ENCODE assay signal across 12 cellular contexts in the genomic region with DNA sequence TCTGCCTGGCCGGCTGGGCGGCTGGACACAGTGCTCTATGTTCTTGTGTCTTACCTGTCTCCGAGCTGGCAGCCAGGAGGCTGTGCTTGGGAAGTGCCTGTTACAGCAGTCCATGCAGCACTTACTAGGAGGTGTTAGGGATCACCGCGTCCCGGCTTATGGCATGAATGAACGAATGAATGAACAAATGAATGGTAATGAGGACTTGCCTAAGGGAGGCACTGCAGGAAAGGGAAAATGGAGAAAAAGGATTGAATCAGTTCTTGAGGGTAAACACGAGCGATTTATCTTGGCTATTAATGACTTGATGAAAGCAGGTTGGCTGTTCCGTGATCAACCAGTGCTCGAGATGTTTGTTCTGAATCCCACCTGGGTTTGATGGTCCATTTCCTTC. TPM values are rescaled to one million over a fixed set of nuclear protein-coding genes. Genes with fewer than 3 reads are reported as not detected.
DNase-seq lines count a peak whose midpoint lies in the region; ATAC-seq, FAIRE-seq and TF ChIP-seq lines count a peak whose summit lies in the region.
"Had no signal": no experiment of that assay in that cellular context is flagged by ENCODE, and none has a peak within 500 bp of the region (broad histone marks: within the 10 kb centered on the region; RNA-seq: fewer than 3 reads in every experiment).

No MANE protein-coding gene starts in this region.

- peak overlapping the region; percentile 2 to 55 (median 32); a peak in 5 of 7 replicates for H3K27ac Mint-ChIP-seq in H9
- peak overlapping the region; percentile 86 for H3K27ac Mint-ChIP-seq in astrocyte (ENCODE audit: unreplicated experiment)
- peak overlapping the region; percentile 76 to 93 (median 90) for H3K27ac Mint-ChIP-seq in naive thymus-derived CD4-positive, alpha-beta T cell

- ATAC-seq in naive thymus-derived CD4-positive, alpha-beta T cell, result no peak
- ATAC-seq in GM21390 (IDR thresholded peaks at IDR 0.05; ENCODE audit: unreplicated experiment), result no peak

- H2BK12ac ChIP-seq in H9 (ENCODE audit: insufficient read length, low read depth, low read length), result no peak overlapping the region

- peaks cover 3% of the 10 kb centered on the region for H3K79me1 ChIP-seq in H9 (ENCODE audit: insufficient read depth, low read depth, low read length, poor library complexity, severe bottlenecking)

- no peak overlapping the region for H4K91ac ChIP-seq in H9 (ENCODE audit: insufficient read length, low read depth, low read length)

- H3K23me2 ChIP-seq in H9 (ENCODE audit: insufficient read length, low read depth, low read length, poor library complexity, severe bottlenecking), result no peaks in the 10 kb centered on the region

- H3K14ac ChIP-seq in H9 (ENCODE audit: insufficient read depth, low read length), result no peak overlapping the region

- TF ChIP-seq CTCF in AG04450 (IDR thresholded peaks at IDR 0.05; ENCODE audit: low read depth, low read length), result no peak
- no peak for TF ChIP-seq CTCF in H9 (conservative IDR thresholded peaks at IDR 0.05)
- no peak for TF ChIP-seq CTCF in astrocyte (IDR thresholded peaks at IDR 0.05; ENCODE audit: insufficient read depth, low read depth, low read length)

- POLR2A ChIA-PET in AG04450 (lab: Yijun Ruan, JAX), result no interaction called here
- POLR2A ChIA-PET in naive thymus-derived CD4-positive, alpha-beta T cell (lab: Charles Lee), result interaction anchor here (0.6 to 6.0 kb wide), 8 partner anchors 9 to 210 kb away, joined by 3 to 62 read pairs (median 10); a partner anchor contains a TSS

- H3K27ac ChIP-seq in AG04450 (ENCODE audit: low read depth, low read length), result peak overlapping the region; percentile 98
- H3K27ac ChIP-seq in H9 (ENCODE audit: insufficient read length, low read depth, low read length), result no peak overlapping the region
- no peak overlapping the region for H3K27ac ChIP-seq in astrocyte (ENCODE audit: low read depth, low read length)
- peak overlapping the region; percentile 61 for H3K27ac ChIP-seq in naive thymus-derived CD4-positive, alpha-beta T cell (ENCODE audit: low read depth, low read length)
- H3K27ac ChIP-seq: C4-2B had no signal

- H3K27me3 Mint-ChIP-seq in H9 (ENCODE audit: low read depth) (no peaks in the 10 kb centered on the region), astrocyte (ENCODE audit: low read depth, unreplicated experiment) (no peaks in the 10 kb centered on the region)
- no peaks in the 10 kb centered on the region for H3K27me3 Mint-ChIP-seq in naive thymus-derived CD4-positive, alpha-beta T cell

- H2AFZ ChIP-seq in H9 (ENCODE audit: low read length) (no peak overlapping the region), astrocyte (ENCODE audit: low read depth, low read length) (no peak overlapping the region)

- DNase-seq in AG04450 (ENCODE audit: low read depth, low spot score) (no peak), H9 (no peak), astrocyte (ENCODE audit: low read depth) (no peak), amniotic stem cell (lab: John Stamatoyannopoulos, UW) (no peak), putamen (ENCODE audit: low spot score) (no peak)
- no peak for DNase-seq in naive thymus-derived CD4-positive, alpha-beta T cell
- no peak for DNase-seq in activated effector memory CD4-positive, alpha-beta T cell treated with anti-CD3 and anti-CD28 coated beads, Interleukin-2, amount 50 U/mL, for 16 hours
- DNase-seq: cerebellar nuclear complex, NCI-H226 had no signal

- no peak overlapping the region for H2BK20ac ChIP-seq in H9 (ENCODE audit: low read depth, low read length, poor library complexity, severe bottlenecking)

- no peak overlapping the region for H3K4me2 ChIP-seq in H9 (ENCODE audit: insufficient read depth, insufficient read length, low read length)
- H3K4me2 ChIP-seq in astrocyte (ENCODE audit: low read length), result no peak overlapping the region

- H3K4me1 Mint-ChIP-seq in H9, result peaks cover 75 to 77% of the 10 kb centered on the region in 2 experiments
- H3K4me1 Mint-ChIP-seq in astrocyte (ENCODE audit: low read depth, unreplicated experiment), result peaks cover 48% of the 10 kb centered on the region
- peaks cover 54 to 91% (median 77%) of the 10 kb centered on the region in 7 donors for H3K4me1 Mint-ChIP-seq in naive thymus-derived CD4-positive, alpha-beta T cell

- no peak overlapping the region for H3K9ac ChIP-seq in H9 (ENCODE audit: extremely low read depth, insufficient read length, low read length)
- no peak overlapping the region for H3K9ac ChIP-seq in astrocyte (ENCODE audit: low read length)

- H4K5ac ChIP-seq in H9 (ENCODE audit: insufficient read length, low read depth, low read length), result no peak overlapping the region

- H3K4me3 Mint-ChIP-seq in H9 (peak overlapping the region in 1 of 2 experiments; percentile 16; a peak in 1 of 5 replicates), astrocyte (ENCODE audit: unreplicated experiment) (no peak overlapping the region)
- peak overlapping the region; percentile 17 to 91 (median 65) for H3K4me3 Mint-ChIP-seq in naive thymus-derived CD4-positive, alpha-beta T cell

- H3K36me3 Mint-ChIP-seq in H9 (ENCODE audit: insufficient read depth in 1 of 3, low read depth in 3 of 3), result peaks cover 2 to 4% (median 2%) of the 10 kb centered on the region in 3 experiments; a peak in 3 of 7 replicates
- peaks cover 1% of the 10 kb centered on the region for H3K36me3 Mint-ChIP-seq in astrocyte (ENCODE audit: low read depth, unreplicated experiment)
- peaks cover 6 to 20% (median 8%) of the 10 kb centered on the region in 5 donors for H3K36me3 Mint-ChIP-seq in naive thymus-derived CD4-positive, alpha-beta T cell

- CTCF ChIA-PET in AG04450 (lab: Charles Lee), result no interaction called here
- CTCF ChIA-PET in naive thymus-derived CD4-positive, alpha-beta T cell (lab: Charles Lee), result interaction anchor here (0.6 to 2.2 kb wide), 4 partner anchors 13 to 34 kb away, joined by 3 to 8 read pairs (median 4); no protein-coding TSS in a partner anchor

- peaks cover 22% of the 10 kb centered on the region; the same call in 1 of the 2 replicates for H3K4me1 ChIP-seq in H9 (ENCODE audit: insufficient read depth, low read length)
- peaks cover 22% of the 10 kb centered on the region for H3K4me1 ChIP-seq in astrocyte (ENCODE audit: insufficient read depth, low read length)
- H3K4me1 ChIP-seq in naive thymus-derived CD4-positive, alpha-beta T cell (ENCODE audit: control insufficient read depth in 2 of 2, insufficient read depth in 2 of 2, low read length in 2 of 2), result peaks cover 46 to 51% of the 10 kb centered on the region in 2 donors

- H3K9me3 Mint-ChIP-seq in H9 (no peaks in the 10 kb centered on the region; a peak in 1 of 5 replicates), astrocyte (ENCODE audit: unreplicated experiment) (peaks cover 1% of the 10 kb centered on the region)
- H3K9me3 Mint-ChIP-seq in naive thymus-derived CD4-positive, alpha-beta T cell, result no peaks in the 10 kb centered on the region

- no peaks in the 10 kb centered on the region for H3K36me3 ChIP-seq in astrocyte (ENCODE audit: insufficient read depth, low read length)
- peaks cover 0 to 12% (median 0%) of the 10 kb centered on the region in 3 experiments for H3K36me3 ChIP-seq in naive thymus-derived CD4-positive, alpha-beta T cell (ENCODE audit: control insufficient read depth in 2 of 3, insufficient read depth in 3 of 3, low read length in 3 of 3)

- H3K27me3 ChIP-seq in AG04450 (ENCODE audit: control insufficient read depth, insufficient read depth, low read length), result no peaks in the 10 kb centered on the region
- H3K27me3 ChIP-seq in H9 (ENCODE audit: insufficient read depth, low read length), result no peaks in the 10 kb centered on the region
- H3K27me3 ChIP-seq in astrocyte (ENCODE audit: insufficient read depth, low read length), result no peaks in the 10 kb centered on the region
- no peaks in the 10 kb centered on the region for H3K27me3 ChIP-seq in naive thymus-derived CD4-positive, alpha-beta T cell (ENCODE audit: control insufficient read depth in 2 of 2, insufficient read depth in 2 of 2, low read length in 2 of 2)

- intact Hi-C loops in naive thymus-derived CD4-positive, alpha-beta T cell (cut with micrococcal nuclease), result no loop called here

- no peak overlapping the region for H2AK5ac ChIP-seq in H9 (ENCODE audit: insufficient read length, low read length)

- H4K20me1 ChIP-seq in H9 (ENCODE audit: control insufficient read depth, insufficient read depth, insufficient read length) (no peaks in the 10 kb centered on the region), astrocyte (ENCODE audit: insufficient read depth, low read length) (peaks cover 32% of the 10 kb centered on the region)

- H3K4me3 ChIP-seq in AG04450 (ENCODE audit: low read depth, low read length), result no peak overlapping the region
- no peak overlapping the region for H3K4me3 ChIP-seq in astrocyte (ENCODE audit: insufficient read depth, low read depth, low read length)
- H3K4me3 ChIP-seq in naive thymus-derived CD4-positive, alpha-beta T cell (ENCODE audit: low read length), result no peak overlapping the region

- WGBS in H9 (ENCODE audit: extremely low coverage, insufficient read length, low lambda C conversion rate), result no CpG with 5 or more reads among the region's 11 CpGs

- H3K23ac ChIP-seq in H9 (ENCODE audit: insufficient read length, low read depth, low read length), result no peak overlapping the region

- H2BK120ac ChIP-seq in H9 (ENCODE audit: low read depth, low read length, poor library complexity, severe bottlenecking), result no peak overlapping the region

- no peak overlapping the region for H2BK5ac ChIP-seq in H9 (ENCODE audit: insufficient read length, low read length)

- no peak overlapping the region for H3K56ac ChIP-seq in H9 (ENCODE audit: insufficient read length, low read depth, low read length)

- H3K79me2 ChIP-seq in H9 (ENCODE audit: insufficient read depth, low read length) (no peaks in the 10 kb centered on the region), astrocyte (ENCODE audit: insufficient read depth, low read length) (peaks cover 10% of the 10 kb centered on the region)

- H3K4ac ChIP-seq in H9 (ENCODE audit: low read depth, low read length), result no peak overlapping the region

- no peak for FAIRE-seq in astrocyte (lab: Jason Lieb, UNC)
- FAIRE-seq: TTC549 had no signal

- H3K9me3 ChIP-seq in AG04450 (ENCODE audit: control insufficient read depth, insufficient read depth, low read length), result no peaks in the 10 kb centered on the region
- no peaks in the 10 kb centered on the region for H3K9me3 ChIP-seq in H9 (ENCODE audit: control insufficient read depth, low read depth, low read length)
- H3K9me3 ChIP-seq in astrocyte (ENCODE audit: insufficient read depth, low read depth, low read length), result no peaks in the 10 kb centered on the region
- H3K9me3 ChIP-seq in naive thymus-derived CD4-positive, alpha-beta T cell (ENCODE audit: control insufficient read depth in 2 of 3, low read length in 3 of 3), result no peaks in the 10 kb centered on the region

- H4K8ac ChIP-seq in H9 (replicated peaks; ENCODE audit: insufficient read length, low read depth, low read length), result no peak overlapping the region

- H3K18ac ChIP-seq in H9 (ENCODE audit: insufficient read length, low read depth, low read length), result no peak overlapping the region

- H2BK15ac ChIP-seq in H9 (ENCODE audit: low read depth, low read length), result no peak overlapping the region

- no peak overlapping the region for H3T11ph ChIP-seq in H9 (ENCODE audit: low read length)

RNA-seq across cellular contexts. Expression of a gene that starts 31.1 kb away (rescaled TPM):
- polyA plus RNA-seq in AG04450 (2011; rRNA removed), result 46.3 and 47.1 TPM in 2 replicates
- polyA minus RNA-seq in AG04450 (2011; rRNA and poly(A)+ RNA removed), result 43.8 and 50.4 TPM in 2 replicates
- total RNA-seq in H9 (2021) (44.5 and 50.2 TPM in 2 replicates), astrocyte (25.8 and 30.4 TPM in 2 replicates)
- 10 to 100 TPM; 42.9 to 72.2 (median 58.3) TPM for total RNA-seq in naive thymus-derived CD4-positive, alpha-beta T cell
- polyA plus RNA-seq in naive thymus-derived CD4-positive, alpha-beta T cell, result 10 to 100 TPM; 34.4 to 53.5 TPM

Comparison
In these comparisons a context has a peak if more than half of its experiments do, and no peak if none do; other contexts are left out.
1. H3K27ac ChIP-seq: peak in AG04450 (single experiment) and naive thymus-derived CD4-positive, alpha-beta T cell (single experiment); none in H9 (single experiment) and astrocyte (single experiment).
2. H3K27ac Mint-ChIP-seq: peak in every context shown above with its lines; median percentile 90 in naive thymus-derived CD4-positive, alpha-beta T cell; 86 in astrocyte; 32 in H9.